In the genomic region with DNA sequence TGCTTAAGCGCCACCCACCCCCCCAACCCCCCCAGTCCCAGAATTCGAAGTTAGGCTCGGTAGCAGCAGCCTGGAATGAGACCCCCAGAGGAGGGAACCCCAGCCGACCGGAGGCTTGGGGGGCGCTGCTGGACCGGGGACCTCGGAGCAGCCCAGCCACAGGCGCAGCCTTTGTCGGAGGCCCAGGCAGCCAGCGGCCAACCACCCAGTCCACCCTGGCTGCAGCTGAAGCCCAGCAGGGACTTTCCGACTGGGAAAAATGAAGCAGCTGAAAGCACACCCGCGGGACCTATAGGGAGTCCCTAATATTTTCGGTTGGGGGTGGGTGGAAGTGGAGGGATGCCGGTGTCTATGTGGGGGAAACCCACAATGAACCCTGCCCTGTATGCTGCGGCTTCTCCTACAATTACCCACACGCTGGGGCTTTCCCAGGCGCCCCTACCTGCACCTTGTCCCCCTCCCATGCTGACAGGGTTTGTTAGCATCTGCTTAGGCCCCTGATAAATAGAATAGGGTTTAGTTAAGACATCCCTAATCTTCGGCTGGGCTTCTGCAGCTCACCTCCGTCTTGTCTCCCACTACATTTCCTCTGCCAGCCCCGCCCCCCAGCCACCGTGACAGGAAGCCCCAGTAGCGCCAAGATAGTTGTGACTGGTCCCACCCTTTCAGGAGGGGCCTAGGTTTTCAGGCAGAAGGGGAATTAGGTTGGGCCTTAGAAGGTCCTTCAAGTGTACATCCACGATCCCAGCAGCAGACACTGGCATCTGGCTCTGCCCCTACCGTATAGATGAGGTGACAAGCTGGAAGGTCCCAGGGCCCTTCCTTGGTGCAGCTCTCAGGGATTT, we compare ENCODE assay signal across 9 cellular contexts. TPM values are rescaled to one million over a fixed set of nuclear protein-coding genes. Genes with fewer than 3 reads are reported as not detected.
DNase-seq lines count a peak whose midpoint lies in the region; ATAC-seq and TF ChIP-seq lines count a peak whose summit lies in the region.
"Had no signal": no experiment of that assay in that cellular context is flagged by ENCODE, and none has a peak within 500 bp of the region (broad histone marks: within the 10 kb centered on the region; RNA-seq: fewer than 3 reads in every experiment).

No MANE protein-coding gene starts in this region.

- no peak for TF ChIP-seq EP300 in gastroesophageal sphincter (IDR thresholded peaks at IDR 0.05)

- TF ChIP-seq POLR2A in gastroesophageal sphincter (IDR thresholded peaks at IDR 0.05) (no peak), thyroid gland (IDR thresholded peaks at IDR 0.05) (no peak)

- intact Hi-C loops in thyroid gland (cut with DNase I): no loop called here

- H3K36me3 ChIP-seq in gastroesophageal sphincter (peaks cover 0 to 23% of the 10 kb centered on the region in 2 donors), thyroid gland (peaks cover 4 to 10% of the 10 kb centered on the region in 2 donors)

- H3K9me3 ChIP-seq in gastroesophageal sphincter (no peaks in the 10 kb centered on the region), thyroid gland (no peaks in the 10 kb centered on the region)

- H3K4me3 ChIP-seq in gastroesophageal sphincter (peak overlapping the region; percentile 58 to 72), thyroid gland (replicated peaks in 1 of 3) (peak overlapping the region in 2 of 3 donors; percentile 16 to 58)

- no peaks in the 10 kb centered on the region for H3K27me3 ChIP-seq in gastroesophageal sphincter
- H3K27me3 ChIP-seq in thyroid gland: no peaks in the 10 kb centered on the region

- H3K27ac ChIP-seq in gastroesophageal sphincter: peak overlapping the region; percentile 43 to 95 (median 89)
- peak overlapping the region; percentile 31 to 74 (median 35) for H3K27ac ChIP-seq in thyroid gland

- H3K4me1 ChIP-seq in gastroesophageal sphincter (peaks cover 6 to 55% (median 25%) of the 10 kb centered on the region in 3 donors), thyroid gland (peaks cover 23 to 37% of the 10 kb centered on the region in 2 donors)

- POLR2A ChIA-PET in HEK293T (lab: Yijun Ruan, JAX): interaction anchor here (0.7 to 2.7 kb wide), 9 partner anchors 8 to 129 kb away, joined by 3 to 28 read pairs (median 3); partner anchors contain the start of genes DCDC2B, TMEM39B and TXLNA

- ATAC-seq in gastroesophageal sphincter (peak; percentile 40), omental fat pad (ENCODE audit: low FRiP score) (peak; percentile 30), HG03196 (IDR thresholded peaks at IDR 0.05; ENCODE audit: unreplicated experiment) (no peak)

- CTCF ChIA-PET in HEK293T (lab: Yijun Ruan, JAX): interaction anchor here (0.7 to 1.7 kb wide), 3 partner anchors 15 to 193 kb away, joined by 3 to 7 read pairs (median 3); partner anchors contain the start of gene BSDC1

- DNase-seq in EL: peak; percentile 64
- DNase-seq in HEK293T (ENCODE audit: extremely low spot score): peak; percentile 72
- peak; percentile 61 for DNase-seq in RKO (ENCODE audit: low spot score)
- peak; percentile 91 for DNase-seq in activated effector memory CD4-positive, alpha-beta T cell treated with anti-CD3 and anti-CD28 coated beads, Interleukin-2, amount 50 U/mL, for 16 hours
- no peak for DNase-seq in omental fat pad (ENCODE audit: low spot score)
- DNase-seq in thyroid gland: peak; percentile 74 to 76

- TF ChIP-seq CTCF in gastroesophageal sphincter (IDR thresholded peaks at IDR 0.05) (peak in 1 of 4 experiments; percentile 33), omental fat pad (IDR thresholded peaks at IDR 0.05) (no peak), thyroid gland (IDR thresholded peaks at IDR 0.05) (peak in 1 of 6 experiments; percentile 12)

- 0% methylated on average over 2 to 7 of the region's 26 CpGs for WGBS in gastroesophageal sphincter (ENCODE audit: low coverage in 1 of 2), 2 donors
- 6 to 9% methylated on average over 15 to 20 of the region's 26 CpGs for WGBS in thyroid gland, 2 donors

TF ChIP-seq in HEK293T, 16 proteins besides CTCF, POLR2A, EP300 and RAD21:
- no peak for TF ChIP-seq SP1 (IDR thresholded peaks at IDR 0.05)
TF ChIP-seq in HEK293T: peak in this region for 0.

RNA-seq across cellular contexts. Expression of gene CCDC28B, which starts 0.8 kb away (rescaled TPM):
- total RNA-seq in gastroesophageal sphincter: 1 to 10 TPM; 2.7 to 8.0 (median 5.6) TPM
- 1 to 10 TPM; 2.6 to 5.5 (median 3.1) TPM for total RNA-seq in omental fat pad
- 1 to 10 TPM; 2.2 to 7.6 (median 5.2) TPM for total RNA-seq in thyroid gland

RNA-seq across cellular contexts. Expression of gene IQCC, which starts 4.2 kb away (rescaled TPM):
- total RNA-seq in gastroesophageal sphincter (1 to 10 TPM in 2 of 4 donors, under 1 TPM in 2; 0.69 to 1.9 (median 1.3) TPM), omental fat pad (1 to 10 TPM in 3 of 4 donors, under 1 TPM in 1; 0.60 to 1.9 (median 1.2) TPM), thyroid gland (1 to 10 TPM; 5.4 to 8.4 (median 6.7) TPM)

RNA-seq across cellular contexts. Expression of gene DCDC2B, which starts 7.7 kb away (rescaled TPM):
- not detected for total RNA-seq in gastroesophageal sphincter
- total RNA-seq in omental fat pad: not detected
- total RNA-seq in thyroid gland: not detected
- total RNA-seq: frontal cortex had no signal

RNA-seq across cellular contexts. Expression of gene TMEM234, which starts 20.9 kb away (rescaled TPM):
- total RNA-seq in gastroesophageal sphincter (10 to 100 TPM in 2 of 4 donors, 1 to 10 TPM in 2; 3.5 to 17.9 (median 9.9) TPM), omental fat pad (10 to 100 TPM in 3 of 4 donors, 1 to 10 TPM in 1; 8.8 to 15.4 (median 11.3) TPM), thyroid gland (10 to 100 TPM; 38.4 to 52.8 (median 39.2) TPM)

RNA-seq across cellular contexts. Expression of gene EIF3I, which starts 21.0 kb away (rescaled TPM):
- total RNA-seq in gastroesophageal sphincter: 100 to 1,000 TPM; 123 to 224 (median 171) TPM
- 100 to 1,000 TPM; 159 to 210 (median 191) TPM for total RNA-seq in omental fat pad
- total RNA-seq in thyroid gland: 100 to 1,000 TPM; 193 to 383 (median 216) TPM
